In genomic region chr21:34844033-34844923, GRCh38 we compare ENCODE assay signal across 11 cellular contexts.
DNase-seq lines count a peak whose midpoint lies in the region; ATAC-seq, FAIRE-seq and TF ChIP-seq lines count a peak whose summit lies in the region.
"Had no signal": no experiment of that assay in that cellular context is flagged by ENCODE, and none has a peak within 500 bp of the region (broad histone marks: within the 10 kb centered on the region; RNA-seq: fewer than 3 reads in every experiment).

No MANE protein-coding gene starts in this region.

- intact Hi-C loops in sciatic nerve (cut with DNase I), result no loop called here

- TF ChIP-seq CTCF in GM12865 (IDR thresholded peaks at IDR 0.05; ENCODE audit: insufficient read depth, low read depth, low read length, missing control alignments) (no peak), foreskin keratinocyte (conservative IDR thresholded peaks at IDR 0.05) (no peak), BE2C (IDR thresholded peaks at IDR 0.05; ENCODE audit: low read depth, low read length) (no peak)

- peak overlapping the region; percentile 59 for H3K27ac ChIP-seq in foreskin keratinocyte
- H3K27ac ChIP-seq: SK-N-MC had no signal

- peak; percentile 61 for ATAC-seq in foreskin keratinocyte
- ATAC-seq in sciatic nerve, result peak; percentile 90

- peaks cover 37% of the 10 kb centered on the region for H3K4me1 ChIP-seq in foreskin keratinocyte
- no peaks in the 10 kb centered on the region for H3K4me1 ChIP-seq in BE2C

- no peaks in the 10 kb centered on the region for H3K9me3 ChIP-seq in BE2C

- H3K27me3 ChIP-seq in foreskin keratinocyte (no peaks in the 10 kb centered on the region), BE2C (no peaks in the 10 kb centered on the region)

- DNase-seq in GM12865 (ENCODE audit: low read depth), result peak; percentile 29
- DNase-seq in NCI-H69 (lab: John Stamatoyannopoulos, UW), result peak; percentile 82
- DNase-seq in foreskin keratinocyte, result peak; percentile 55 to 77
- peak; percentile 80 for DNase-seq in sciatic nerve (ENCODE audit: low spot score)
- DNase-seq in stimulated activated CD4-positive, alpha-beta T cell treated with anti-CD3 and anti-CD28 coated beads, Interleukin-15, amount 100 ng/mL, for 24 hours, result no peak
- DNase-seq in HTR-8/SVneo (ENCODE audit: insufficient read length, low spot score), result no peak
- no peak for DNase-seq in BE2C
- DNase-seq in GDM1 (lab: John Stamatoyannopoulos, UW), result no peak
- DNase-seq: stimulated activated CD4-positive, alpha-beta T cell treated with anti-CD3 and anti-CD28 coated beads, Interleukin-4, amount 100 ng/mL, for 1 hour had no signal

- no peak for FAIRE-seq in HTR-8/SVneo (lab: Jason Lieb, UNC)
- FAIRE-seq: endothelial cell of umbilical vein had no signal

- H3K36me3 ChIP-seq in BE2C, result no peaks in the 10 kb centered on the region

- H3K4me3 ChIP-seq in GM12865 (ENCODE audit: low read depth, low read length), result no peak overlapping the region
- no peak overlapping the region for H3K4me3 ChIP-seq in BE2C (ENCODE audit: low read depth, low read length)
- H3K4me3 ChIP-seq: SK-N-MC had no signal

Comparison
In these comparisons a context has a peak if more than half of its experiments do, and no peak if none do; other contexts are left out.
1. DNase-seq: peak in GM12865 (single experiment), NCI-H69 (single experiment), foreskin keratinocyte (2 of 2) and sciatic nerve (single experiment); none in stimulated activated CD4-positive, alpha-beta T cell treated with anti-CD3 and anti-CD28 coated beads, Interleukin-15, amount 100 ng/mL, for 24 hours (single experiment), HTR-8/SVneo (single experiment), BE2C (single experiment) and GDM1 (single experiment).